Comparison of ENCODE assay signal across 8 cellular contexts in the genomic region with DNA sequence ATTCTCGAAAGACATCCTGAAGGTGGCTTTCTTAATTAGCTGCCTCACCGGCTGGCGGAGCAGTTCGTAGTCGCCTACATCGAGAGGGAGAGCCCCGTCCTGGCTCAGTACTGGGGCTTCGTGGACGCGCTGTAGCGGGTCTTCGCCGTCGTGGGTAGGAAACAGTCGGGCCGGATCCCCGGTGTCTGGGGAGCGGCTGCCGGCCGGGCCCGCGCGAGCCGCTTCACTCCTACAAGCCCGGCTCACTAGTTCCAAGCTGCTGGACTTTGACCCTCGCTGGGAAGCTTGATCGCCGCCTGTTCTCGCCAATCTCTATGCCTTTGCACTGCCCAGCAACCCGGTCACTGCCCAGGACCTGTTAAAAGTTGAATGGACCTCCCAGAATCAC. TPM values are rescaled to one million over a fixed set of nuclear protein-coding genes. Genes with fewer than 3 reads are reported as not detected.
DNase-seq lines count a peak whose midpoint lies in the region; ATAC-seq and TF ChIP-seq lines count a peak whose summit lies in the region.

No MANE protein-coding gene starts in this region.

- peak; percentile 45 for DNase-seq in ELR (ENCODE audit: low read depth)
- peak; percentile 63 for DNase-seq in Karpas-422
- DNase-seq in activated CD8-positive, alpha-beta memory T cell treated with anti-CD3 and anti-CD28 coated beads, Interleukin-2, amount 50 U/mL, for 48 hours, result peak; percentile 75
- DNase-seq in erythroblast (lab: John Stamatoyannopoulos, UW), result peak; percentile 80 to 87
- DNase-seq in NCI-H1417 treated with DMSO at 0.1 percent for 48 hours (lab: John Stamatoyannopoulos, UW), result no peak

- H3K4me1 ChIP-seq in Karpas-422 (ENCODE audit: low read length), result peaks cover 33% of the 10 kb centered on the region
- H3K4me1 ChIP-seq in muscle layer of duodenum (ENCODE audit: control insufficient read depth in 1 of 2, insufficient read depth in 2 of 2, low read length in 2 of 2), result peaks cover 4 to 36% of the 10 kb centered on the region in 2 donors
- peaks cover 0 to 57% (median 35%) of the 10 kb centered on the region in 5 donors for H3K4me1 ChIP-seq in subcutaneous abdominal adipose tissue (ENCODE audit: control insufficient read depth in 5 of 5, insufficient read depth in 5 of 5, low read length in 5 of 5)

- H3K27me3 ChIP-seq in Karpas-422 (ENCODE audit: low read length), result no peaks in the 10 kb centered on the region
- H3K27me3 ChIP-seq in muscle layer of duodenum (ENCODE audit: low read depth, low read length), result no peaks in the 10 kb centered on the region
- H3K27me3 ChIP-seq in subcutaneous abdominal adipose tissue (ENCODE audit: control insufficient read depth in 5 of 5, insufficient read depth in 4 of 5, low read length in 5 of 5), result no peaks in the 10 kb centered on the region

- peaks cover 15% of the 10 kb centered on the region for H3K79me2 ChIP-seq in Karpas-422 (ENCODE audit: low read length)

- peak overlapping the region; percentile 88; the same call in 1 of the 2 replicates for H2AFZ ChIP-seq in Karpas-422 (ENCODE audit: low read length)

- H3K4me3 ChIP-seq in Karpas-422 (ENCODE audit: low read length) (peak overlapping the region; percentile 92), muscle layer of duodenum (ENCODE audit: low read depth in 1 of 2, low read length in 2 of 2) (peak overlapping the region; percentile 78 to 94), subcutaneous abdominal adipose tissue (ENCODE audit: low read depth in 1 of 5, low read length in 5 of 5) (peak overlapping the region; percentile 87 to 96 (median 91))

- H3K4me2 ChIP-seq in Karpas-422 (ENCODE audit: low read depth, low read length, poor library complexity, severe bottlenecking), result peak overlapping the region; percentile 97

- no peak for TF ChIP-seq POLR2A in erythroblast (IDR thresholded peaks at IDR 0.05; ENCODE audit: low read length)

- H3K9me3 ChIP-seq in Karpas-422 (ENCODE audit: low read length), result no peaks in the 10 kb centered on the region
- no peaks in the 10 kb centered on the region for H3K9me3 ChIP-seq in muscle layer of duodenum (ENCODE audit: control insufficient read depth in 1 of 2, low read length in 2 of 2)
- peaks cover 0 to 3% (median 0%) of the 10 kb centered on the region in 5 donors for H3K9me3 ChIP-seq in subcutaneous abdominal adipose tissue (ENCODE audit: control insufficient read depth in 5 of 5, low read length in 5 of 5)

- no peaks in the 10 kb centered on the region for H4K20me1 ChIP-seq in Karpas-422 (ENCODE audit: insufficient read depth, low read depth, low read length)

- H3K27ac ChIP-seq in Karpas-422 (ENCODE audit: low read length) (peak overlapping the region; percentile 85; the same call in 1 of the 2 replicates), muscle layer of duodenum (ENCODE audit: low read length) (peak overlapping the region; percentile 94), subcutaneous abdominal adipose tissue (ENCODE audit: low read depth, low read length) (peak overlapping the region; percentile 97)

- H3K9ac ChIP-seq in Karpas-422 (ENCODE audit: low read length), result peak overlapping the region; percentile 85
- peak overlapping the region; percentile 78 to 98 (median 97) for H3K9ac ChIP-seq in subcutaneous abdominal adipose tissue (ENCODE audit: low read length in 5 of 5)

- peak; percentile 42 for ATAC-seq in GM21529 (IDR thresholded peaks at IDR 0.05; ENCODE audit: unreplicated experiment)

- no peaks in the 10 kb centered on the region; the same call in 1 of the 2 replicates for H3K36me3 ChIP-seq in Karpas-422 (ENCODE audit: insufficient read depth, low read length)
- H3K36me3 ChIP-seq in muscle layer of duodenum (ENCODE audit: control insufficient read depth in 1 of 2, insufficient read depth in 2 of 2, low read length in 2 of 2), result peaks cover 5 to 33% of the 10 kb centered on the region in 2 donors
- peaks cover 12 to 16% (median 13%) of the 10 kb centered on the region in 5 donors for H3K36me3 ChIP-seq in subcutaneous abdominal adipose tissue (ENCODE audit: control insufficient read depth in 5 of 5, insufficient read depth in 5 of 5, low read length in 5 of 5)

- no peaks in the 10 kb centered on the region for H3K9me2 ChIP-seq in Karpas-422 (replicated peaks; ENCODE audit: insufficient read depth, low read length)

RNA-seq across cellular contexts. Expression of a gene that starts 41.3 kb away (rescaled TPM):
- not detected in 2 replicates for total RNA-seq in Karpas-422 (2014; rRNA removed; shearing (Covaris generic); ENCODE audit: low replicate concordance)

RNA-seq across cellular contexts. Expression of a gene that starts 57.2 kb away (rescaled TPM):
- total RNA-seq in Karpas-422 (2014; rRNA removed; shearing (Covaris generic); ENCODE audit: low replicate concordance), result 13.3 and 15.3 TPM in 2 replicates
